8 cellular contexts compared by ENCODE assay signal in genomic region chr1:92483442-92484170, GRCh38. TPM values are rescaled to one million over a fixed set of nuclear protein-coding genes. Genes with fewer than 3 reads are reported as not detected.
DNase-seq lines count a peak whose midpoint lies in the region; TF ChIP-seq lines count a peak whose summit lies in the region.

No MANE protein-coding gene starts in this region.

- no peaks in the 10 kb centered on the region for H3K9me3 ChIP-seq in iPS-18a (ENCODE audit: control insufficient read depth, low read depth, low read length)
- no peaks in the 10 kb centered on the region for H3K9me3 ChIP-seq in uterus

- H3K27me3 ChIP-seq in iPS-18a (ENCODE audit: control insufficient read depth, insufficient read depth, low read length) (peaks cover 100% of the 10 kb centered on the region), uterus (peaks cover 12 to 54% of the 10 kb centered on the region in 2 donors)

- H3K9ac ChIP-seq in iPS-18a (ENCODE audit: low read length): no peak overlapping the region

- no peak for TF ChIP-seq POLR2A in uterus (IDR thresholded peaks at IDR 0.05)

- H3K36me3 ChIP-seq in iPS-18a (ENCODE audit: control insufficient read depth, low read depth, low read length) (no peaks in the 10 kb centered on the region), uterus (no peaks in the 10 kb centered on the region)

- intact Hi-C loops in uterus (cut with DNase I; ENCODE audit: low total_unique reads): no loop called here

- H3K4me3 ChIP-seq in iPS-18a (ENCODE audit: low read length) (peak overlapping the region; percentile 55), uterus (peak overlapping the region in 1 of 2 donors; percentile 7)

- DNase-seq in NCI-H1436 (lab: John Stamatoyannopoulos, UW): peak; percentile 56
- no peak for DNase-seq in NCI-H1436 treated with DMSO at 0.1 percent for 48 hours (lab: John Stamatoyannopoulos, UW)
- DNase-seq in NCI-H345 (lab: John Stamatoyannopoulos, UW): peak; percentile 73
- peak; percentile 75 for DNase-seq in activated CD8-positive, alpha-beta memory T cell treated with anti-CD3 and anti-CD28 coated beads, Interleukin-2, amount 50 U/mL, for 4 hours
- DNase-seq in stimulated activated CD4-positive, alpha-beta T cell treated with anti-CD3 and anti-CD28 coated beads, Interleukin-2, amount 100 ng/mL, for 4 hours (ENCODE audit: low read depth): peak; percentile 65
- no peak for DNase-seq in inferior parietal cortex (ENCODE audit: extremely low spot score)
- no peak for DNase-seq in uterus

- H3K4me1 ChIP-seq in iPS-18a (ENCODE audit: control insufficient read depth, low read depth, low read length) (peaks cover 18% of the 10 kb centered on the region), uterus (peaks cover 0 to 46% of the 10 kb centered on the region in 2 donors)

- H3K27ac ChIP-seq in iPS-18a (ENCODE audit: low read length) (no peak overlapping the region), uterus (no peak overlapping the region)

- TF ChIP-seq CTCF in uterus (IDR thresholded peaks at IDR 0.05): no peak

RNA-seq across cellular contexts. Expression of gene GFI1, which starts 3.1 kb away (rescaled TPM):
- 1 to 10 TPM in 1 of 4 donors, under 1 TPM in 2, not detected in 1; 0.26 to 2.4 (median 0.95) TPM for total RNA-seq in uterus

Comparison
In these comparisons a context has a peak if more than half of its experiments do, and no peak if none do; other contexts are left out.
1. DNase-seq: peak in NCI-H1436 (single experiment), NCI-H345 (single experiment), activated CD8-positive, alpha-beta memory T cell treated with anti-CD3 and anti-CD28 coated beads, Interleukin-2, amount 50 U/mL, for 4 hours (single experiment) and stimulated activated CD4-positive, alpha-beta T cell treated with anti-CD3 and anti-CD28 coated beads, Interleukin-2, amount 100 ng/mL, for 4 hours (single experiment); none in NCI-H1436 treated with DMSO at 0.1 percent for 48 hours (single experiment), inferior parietal cortex (single experiment) and uterus (0 of 2).